8 cellular contexts compared by ENCODE assay signal in genomic region chr11:35485656-35486318, GRCh38. TPM values are rescaled to one million over a fixed set of nuclear protein-coding genes. Genes with fewer than 3 reads are reported as not detected.
A peak's percentile ranks its signal among the peaks of the same experiment; 100 is the strongest.
DNase-seq lines count a peak whose midpoint lies in the region; ATAC-seq, FAIRE-seq and TF ChIP-seq lines count a peak whose summit lies in the region.

No MANE protein-coding gene starts in this region.

- H3K4me3 Mint-ChIP-seq in WTC11, result no peak overlapping the region

- TF ChIP-seq CTCF in WTC11 (IDR thresholded peaks at IDR 0.05) (peak; percentile 82), bronchial epithelial cell (IDR thresholded peaks at IDR 0.05; ENCODE audit: insufficient read depth, low read length, severe bottlenecking) (peak; percentile 85), keratinocyte (optimal IDR thresholded peaks at IDR 0.05 in 1 of 3, IDR thresholded peaks at IDR 0.05 in 1 of 3, conservative IDR thresholded peaks at IDR 0.05 in 1 of 3; ENCODE audit: extremely low read depth in 1 of 3, insufficient read depth in 2 of 3, low read length in 3 of 3) (peak; percentile 85 to 93 (median 92))

- H3K27me3 ChIP-seq in bronchial epithelial cell (ENCODE audit: control insufficient read depth, insufficient read depth, low read length), result peaks cover 2% of the 10 kb centered on the region
- H3K27me3 ChIP-seq in keratinocyte (ENCODE audit: control insufficient read depth, extremely low read depth, insufficient read depth, low read length), result no peaks in the 10 kb centered on the region

- H3K4me2 ChIP-seq in keratinocyte (ENCODE audit: control insufficient read depth, extremely low read depth, insufficient read depth, low read depth, low read length), result no peak overlapping the region

- in situ Hi-C loops in ACHN (cut with HindIII; ENCODE audit: low pct_ligation_motif_present, low pct_unique_long_range_greater_than_20kb, low sequenced_read_pairs), result no loop called here

- no peak overlapping the region for H3K9ac ChIP-seq in keratinocyte (ENCODE audit: control insufficient read depth, extremely low read depth, insufficient read depth, low read length)

- H3K79me2 ChIP-seq in keratinocyte (ENCODE audit: control insufficient read depth, insufficient read depth, low read length), result no peaks in the 10 kb centered on the region

- no peaks in the 10 kb centered on the region for H3K9me3 ChIP-seq in keratinocyte (ENCODE audit: control insufficient read depth, low read depth, low read length)

- H3K4me3 ChIP-seq in bronchial epithelial cell (ENCODE audit: low read depth, low read length) (no peak overlapping the region), keratinocyte (ENCODE audit: control insufficient read depth in 2 of 3, extremely low read depth in 1 of 3, insufficient read depth in 2 of 3, low read depth in 1 of 3, low read length in 3 of 3) (no peak overlapping the region)

- no peaks in the 10 kb centered on the region for H3K9me1 ChIP-seq in keratinocyte (ENCODE audit: control insufficient read depth, extremely low read depth, insufficient read depth, low read length)

- H3K27ac Mint-ChIP-seq in WTC11, result no peak overlapping the region

- no peak overlapping the region for H2AFZ ChIP-seq in keratinocyte (ENCODE audit: control insufficient read depth, low read length)

- CTCF ChIA-PET in WTC11 (lab: Charles Lee), result interaction anchor here (0.6 to 1.6 kb wide), 6 partner anchors 9 to 539 kb away, joined by 3 to 6 read pairs (median 4); partner anchors contain the start of genes PAMR1 and SLC1A2

- peaks cover 12% of the 10 kb centered on the region; the same call in 1 of the 2 replicates for H3K27me3 Mint-ChIP-seq in WTC11 (ENCODE audit: low read depth)

- ATAC-seq in GM18520 (IDR thresholded peaks at IDR 0.05; ENCODE audit: unreplicated experiment) (peak; percentile 70), HG03064 (IDR thresholded peaks at IDR 0.05; ENCODE audit: low read depth, unreplicated experiment) (peak; percentile 90), WTC11 (peak; percentile 98)

- FAIRE-seq in bronchial epithelial cell (lab: Jason Lieb, UNC) (no peak), keratinocyte (lab: Jason Lieb, UNC) (peak; percentile 89)

- H3K4me1 Mint-ChIP-seq in WTC11, result no peaks in the 10 kb centered on the region

- dilution Hi-C loops in keratinocyte (cut with MboI; ENCODE audit: extremely low pct_ligation_motif_present, low sequenced_read_pairs), result no loop called here

- H3K27ac ChIP-seq in keratinocyte (ENCODE audit: control insufficient read depth, insufficient read depth, low read length), result no peak overlapping the region

- H3K36me3 ChIP-seq in bronchial epithelial cell (ENCODE audit: control insufficient read depth, insufficient read depth, low read length) (no peaks in the 10 kb centered on the region), keratinocyte (ENCODE audit: control insufficient read depth in 2 of 2, extremely low read depth in 1 of 2, insufficient read depth in 2 of 2, low read length in 2 of 2) (no peaks in the 10 kb centered on the region)

- no peaks in the 10 kb centered on the region for H4K20me1 ChIP-seq in keratinocyte (ENCODE audit: control insufficient read depth, extremely low read depth, insufficient read depth, low read length)

- no peaks in the 10 kb centered on the region for H3K4me1 ChIP-seq in keratinocyte (ENCODE audit: control insufficient read depth, extremely low read depth, insufficient read depth, low read length)

- peaks cover 20% of the 10 kb centered on the region for H3K36me3 Mint-ChIP-seq in WTC11

- POLR2A ChIA-PET in WTC11 (lab: Charles Lee), result no interaction called here

- DNase-seq in ACHN (peak; percentile 69), NCI-H2171 treated with DMSO at 0.1 percent for 48 hours (lab: John Stamatoyannopoulos, UW) (peak; percentile 99), WTC11 (ENCODE audit: low spot score) (peak; percentile 93), bronchial epithelial cell (ENCODE audit: low read depth) (peak; percentile 64), keratinocyte (ENCODE audit: low read depth, low spot score) (peak; percentile 35)
- peak; percentile 67 to 71 for DNase-seq in stimulated activated CD4-positive, alpha-beta T cell treated with anti-CD3 and anti-CD28 coated beads, Interleukin-1b, Interleukin-23, amount 100 ng/mL, for 4 hours (ENCODE audit: low read depth in 2 of 2)

- H3K9me3 Mint-ChIP-seq in WTC11, result peaks cover 26% of the 10 kb centered on the region

TF ChIP-seq in WTC11, 78 proteins besides CTCF, POLR2A, EP300 and RAD21:
- no peak for TF ChIP-seq KAT7 (CRISPR knock-in tag; IDR thresholded peaks at IDR 0.05; ENCODE audit: borderline replicate concordance)
- no peak for TF ChIP-seq AR (CRISPR knock-in tag; IDR thresholded peaks at IDR 0.05)
- TF ChIP-seq SMAD3 (CRISPR knock-in tag; IDR thresholded peaks at IDR 0.05; ENCODE audit: borderline replicate concordance), result no peak
- TF ChIP-seq PREB (CRISPR knock-in tag; IDR thresholded peaks at IDR 0.05; ENCODE audit: borderline replicate concordance), result no peak
- TF ChIP-seq FOXJ3 (CRISPR knock-in tag; IDR thresholded peaks at IDR 0.05; ENCODE audit: borderline replicate concordance), result no peak
- TF ChIP-seq RORB (CRISPR knock-in tag; IDR thresholded peaks at IDR 0.05), result no peak
- TF ChIP-seq TCF7 (CRISPR knock-in tag; IDR thresholded peaks at IDR 0.05; ENCODE audit: low read depth), result no peak
- no peak for TF ChIP-seq NR2C2 (CRISPR knock-in tag; IDR thresholded peaks at IDR 0.05)
- TF ChIP-seq ZNF671 (CRISPR knock-in tag; IDR thresholded peaks at IDR 0.05), result no peak

RNA-seq across cellular contexts. Expression of gene PAMR1, which starts 39.6 kb away (rescaled TPM):
- total RNA-seq in WTC11 (2021) (2.3 to 3.2 TPM (median 2.8 TPM) in 3 replicates), bronchial epithelial cell (3.1 and 5.3 TPM in 2 replicates)
- 4.1 to 10.0 TPM (median 4.4 TPM) in 3 replicates for polyA plus RNA-seq in keratinocyte
- polyA plus RNA-seq in keratinocyte (2011; ENCODE audit: low read depth), result 3.7 TPM
- 3.7 and 4.9 TPM in 2 replicates for polyA plus RNA-seq in keratinocyte (2011; cell fraction: cytosol; rRNA removed)
- polyA plus RNA-seq in keratinocyte (2011; cell fraction: nucleus; rRNA removed), result 12.1 and 16.1 TPM in 2 replicates
- 3.2 and 14.2 TPM in 2 replicates for polyA plus RNA-seq in keratinocyte (2012; ENCODE audit: low replicate concordance)
- 3.8 to 14.5 TPM (median 3.9 TPM) in 3 replicates for polyA minus RNA-seq in keratinocyte
- polyA minus RNA-seq in keratinocyte (2011; cell fraction: cytosol; rRNA and poly(A)+ RNA removed), result 5.0 TPM
- polyA minus RNA-seq in keratinocyte (2011; cell fraction: nucleus; rRNA and poly(A)+ RNA removed), result 5.9 and 14.6 TPM in 2 replicates

Comparison
In these comparisons a context has a peak if more than half of its experiments do, and no peak if none do; other contexts are left out.
1. DNase-seq: peak in every context shown above with its lines; median percentile 99 in NCI-H2171 treated with DMSO at 0.1 percent for 48 hours; 93 in WTC11; 69 in ACHN; 69 in stimulated activated CD4-positive, alpha-beta T cell treated with anti-CD3 and anti-CD28 coated beads, Interleukin-1b, Interleukin-23, amount 100 ng/mL, for 4 hours; 64 in bronchial epithelial cell; 35 in keratinocyte.